ENCODE assay signal across 30 cellular contexts in genomic region chr12:3149505-3150307, GRCh38.
A peak's percentile ranks its signal among the peaks of the same experiment; 100 is the strongest.
DNase-seq lines count a peak whose midpoint lies in the region; ATAC-seq and TF ChIP-seq lines count a peak whose summit lies in the region.
"Had no signal": no experiment of that assay in that cellular context is flagged by ENCODE, and none has a peak within 500 bp of the region (broad histone marks: within the 10 kb centered on the region; RNA-seq: fewer than 3 reads in every experiment).

No MANE protein-coding gene starts in this region.

- TF ChIP-seq CTCF in GM23338 (conservative IDR thresholded peaks at IDR 0.05; ENCODE audit: low read depth in 2 of 2) (no peak), fibroblast of villous mesenchyme (IDR thresholded peaks at IDR 0.05; ENCODE audit: insufficient read depth, low read depth, low read length) (no peak)

- no peaks in the 10 kb centered on the region; the same call in 1 of the 2 replicates for H3K79me2 ChIP-seq in GM23338 (replicated peaks; ENCODE audit: insufficient read depth)

- H3K4me1 ChIP-seq in GM23338 (ENCODE audit: insufficient read depth) (peaks cover 46% of the 10 kb centered on the region), SJCRH30 (peaks cover 66% of the 10 kb centered on the region)
- H3K4me1 ChIP-seq: Caco-2 had no signal

- DNase-seq in GM23338 (ENCODE audit: low spot score), result no peak
- no peak for DNase-seq in SJCRH30
- DNase-seq in fibroblast of villous mesenchyme (ENCODE audit: low read depth), result peak; percentile 33
- DNase-seq in posterior vena cava (ENCODE audit: low spot score), result peak; percentile 50
- no peak for DNase-seq in ecto neural progenitor cell (ENCODE audit: low spot score)
- DNase-seq in NCI-H82 treated with DMSO at 0.1 percent for 48 hours (lab: John Stamatoyannopoulos, UW; ENCODE audit: unreplicated experiment), result no peak
- DNase-seq in AG08395 (ENCODE audit: low spot score), result no peak
- DNase-seq in DMS 273 treated with DMSO at 0.1 percent for 48 hours (lab: John Stamatoyannopoulos, UW), result no peak
- DNase-seq: activated B cell treated with CpG ODN at 0.5 μM for 24 hours; activated CD4-positive, alpha-beta T cell treated with anti-CD3 and anti-CD28 coated beads, Interleukin-2, amount 10 ng/mL, durations not matched to agents 7 days and 5 days; activated CD8-positive, alpha-beta memory T cell treated with anti-CD3 and anti-CD28 coated beads, Interleukin-2, amount 10 ng/mL, durations not matched to agents 7 days and 5 days; activated naive CD4-positive, alpha-beta T cell treated with Interleukin-2 at 50 U/mL for 16 hours; body of pancreas; C1 segment of cervical spinal cord; Caco-2; DMS79 treated with DMSO at 0.1 percent for 48 hours; GF-D8; GOT3; midbrain; naive thymus-derived CD4-positive, alpha-beta T cell; NCI-H1048; NCI-H1694; NCI-H446; NCI-H774; occipital lobe; stimulated activated CD4-positive, alpha-beta T cell treated with anti-CD3 and anti-CD28 coated beads, Interleukin-15, amount 100 ng/mL, for 24 hours; stimulated activated CD4-positive, alpha-beta T cell treated with anti-CD3 and anti-CD28 coated beads, Interleukin-4, amount 100 ng/mL, for 4 hours had no signal

- peaks cover 52% of the 10 kb centered on the region for H3K4me1 Mint-ChIP-seq in GM23338
- H3K4me1 Mint-ChIP-seq: activated B cell treated with CpG ODN at 0.5 μM for 24 hours; activated CD4-positive, alpha-beta T cell treated with anti-CD3 and anti-CD28 coated beads, Interleukin-2, amount 10 ng/mL, durations not matched to agents 7 days and 5 days; stimulated activated effector memory CD8-positive, alpha-beta T cell treated with anti-CD3 and anti-CD28 coated beads, Interleukin-12 subunit alpha, Interleukin-12 subunit beta, amount 100 ng/mL, for 72 hours had no signal

- H2AFZ ChIP-seq in GM23338, result no peak overlapping the region

- H3K4me3 Mint-ChIP-seq in GM23338, result no peak overlapping the region; the same call in 2 of the 3 replicates
- H3K4me3 Mint-ChIP-seq: activated B cell treated with CpG ODN at 0.5 μM for 24 hours; activated CD4-positive, alpha-beta T cell treated with anti-CD3 and anti-CD28 coated beads, Interleukin-2, amount 10 ng/mL, durations not matched to agents 7 days and 5 days; activated CD8-positive, alpha-beta memory T cell treated with anti-CD3 and anti-CD28 coated beads, Interleukin-2, amount 10 ng/mL, durations not matched to agents 7 days and 5 days; naive thymus-derived CD4-positive, alpha-beta T cell; stimulated activated effector memory CD8-positive, alpha-beta T cell treated with anti-CD3 and anti-CD28 coated beads, Interleukin-12 subunit alpha, Interleukin-12 subunit beta, amount 100 ng/mL, for 72 hours; type B pancreatic cell had no signal

- H3K27me3 ChIP-seq in GM23338 (ENCODE audit: insufficient read depth) (no peaks in the 10 kb centered on the region), SJCRH30 (no peaks in the 10 kb centered on the region)
- H3K27me3 ChIP-seq: body of pancreas had no signal

- 0 out of 2 replicates have a peak overlapping the region, but pooled peaks have one; percentile 61 for H3K4me2 ChIP-seq in GM23338

- intact Hi-C loops in posterior vena cava (cut with DNase I), result no loop called here

- no peaks in the 10 kb centered on the region; the same call in 2 of the 3 replicates for H3K36me3 Mint-ChIP-seq in GM23338 (ENCODE audit: low read depth)
- H3K36me3 Mint-ChIP-seq: activated CD8-positive, alpha-beta memory T cell treated with anti-CD3 and anti-CD28 coated beads, Interleukin-2, amount 10 ng/mL, durations not matched to agents 7 days and 5 days; naive thymus-derived CD4-positive, alpha-beta T cell; stimulated activated effector memory CD8-positive, alpha-beta T cell treated with anti-CD3 and anti-CD28 coated beads, Interleukin-12 subunit alpha, Interleukin-12 subunit beta, amount 100 ng/mL, for 72 hours had no signal

- H3K27ac ChIP-seq in GM23338 (ENCODE audit: low read depth), result no peak overlapping the region
- peak overlapping the region; percentile 96 for H3K27ac ChIP-seq in SJCRH30

- H3K9me3 Mint-ChIP-seq in GM23338, result no peaks in the 10 kb centered on the region; the same call in 2 of the 3 replicates
- H3K9me3 Mint-ChIP-seq: activated B cell treated with CpG ODN at 0.5 μM for 24 hours; activated CD4-positive, alpha-beta T cell treated with anti-CD3 and anti-CD28 coated beads, Interleukin-2, amount 10 ng/mL, durations not matched to agents 7 days and 5 days; naive thymus-derived CD4-positive, alpha-beta T cell; stimulated activated effector memory CD8-positive, alpha-beta T cell treated with anti-CD3 and anti-CD28 coated beads, Interleukin-12 subunit alpha, Interleukin-12 subunit beta, amount 100 ng/mL, for 72 hours; type B pancreatic cell had no signal

- no peaks in the 10 kb centered on the region for H3K9me2 ChIP-seq in GM23338 (ENCODE audit: insufficient read depth)

- no peak for ATAC-seq in GM23338
- ATAC-seq: activated CD8-positive, alpha-beta memory T cell treated with anti-CD3 and anti-CD28 coated beads, Interleukin-2, amount 10 ng/mL, durations not matched to agents 7 days and 5 days; body of pancreas; left lobe of liver; naive thymus-derived CD4-positive, alpha-beta T cell; stimulated activated effector memory CD8-positive, alpha-beta T cell treated with anti-CD3 and anti-CD28 coated beads, Interleukin-12 subunit alpha, Interleukin-12 subunit beta, amount 100 ng/mL, for 72 hours had no signal

- H3K36me3 ChIP-seq in GM23338 (ENCODE audit: insufficient read depth) (no peaks in the 10 kb centered on the region), SJCRH30 (no peaks in the 10 kb centered on the region)

- H4K20me1 ChIP-seq in GM23338 (replicated peaks; ENCODE audit: insufficient read depth), result no peaks in the 10 kb centered on the region; the same call in 1 of the 2 replicates

- no peaks in the 10 kb centered on the region for H3K9me3 ChIP-seq in SJCRH30 (replicated peaks)
- H3K9me3 ChIP-seq: body of pancreas, Caco-2 had no signal

- H3K27me3 Mint-ChIP-seq in GM23338 (ENCODE audit: insufficient read depth, low read depth, poor library complexity), result peaks cover 9% of the 10 kb centered on the region

- H3K4me3 ChIP-seq in GM23338 (no peak overlapping the region), SJCRH30 (peak overlapping the region; percentile 24), fibroblast of villous mesenchyme (ENCODE audit: low read depth, low read length) (no peak overlapping the region)
- H3K4me3 ChIP-seq: body of pancreas had no signal

- H3F3A ChIP-seq in GM23338 (replicated peaks; ENCODE audit: low read depth), result no peaks in the 10 kb centered on the region

- no peak overlapping the region for H3K27ac Mint-ChIP-seq in GM23338
- H3K27ac Mint-ChIP-seq: activated B cell treated with CpG ODN at 0.5 μM for 24 hours; activated CD4-positive, alpha-beta T cell treated with anti-CD3 and anti-CD28 coated beads, Interleukin-2, amount 10 ng/mL, durations not matched to agents 7 days and 5 days; activated CD8-positive, alpha-beta memory T cell treated with anti-CD3 and anti-CD28 coated beads, Interleukin-2, amount 10 ng/mL, durations not matched to agents 7 days and 5 days; naive thymus-derived CD4-positive, alpha-beta T cell; stimulated activated effector memory CD8-positive, alpha-beta T cell treated with anti-CD3 and anti-CD28 coated beads, Interleukin-12 subunit alpha, Interleukin-12 subunit beta, amount 100 ng/mL, for 72 hours had no signal

TF ChIP-seq in GM23338, 12 proteins besides CTCF, POLR2A, EP300 and RAD21 (continues in another document):
- TF ChIP-seq STAT1 (IDR thresholded peaks at IDR 0.05; ENCODE audit: unreplicated experiment) (no peak), NANOG (IDR thresholded peaks at IDR 0.05; ENCODE audit: borderline replicate concordance) (no peak), ETS1 (IDR thresholded peaks at IDR 0.05) (no peak), EZH2phosphoT487 (IDR thresholded peaks at IDR 0.05; ENCODE audit: unreplicated experiment) (no peak), CREB1 (CRISPR knock-in tag; IDR thresholded peaks at IDR 0.05; ENCODE audit: low read depth) (no peak), JUNB (IDR thresholded peaks at IDR 0.05; ENCODE audit: unreplicated experiment) (no peak), ZNF331 (CRISPR knock-in tag; IDR thresholded peaks at IDR 0.05; ENCODE audit: low read depth) (no peak), REST (IDR thresholded peaks at IDR 0.05; ENCODE audit: unreplicated experiment) (no peak), ZNF114 (CRISPR knock-in tag; IDR thresholded peaks at IDR 0.05) (no peak), POLR2AphosphoS5 (IDR thresholded peaks at IDR 0.05; ENCODE audit: low read depth) (no peak)

Comparison
In these comparisons a context has a peak if more than half of its experiments do, and no peak if none do; other contexts are left out.
1. DNase-seq: peak in fibroblast of villous mesenchyme (single experiment) and posterior vena cava (single experiment); none in GM23338 (single experiment), SJCRH30 (0 of 2), ecto neural progenitor cell (single experiment), NCI-H82 treated with DMSO at 0.1 percent for 48 hours (single experiment), AG08395 (single experiment) and DMS 273 treated with DMSO at 0.1 percent for 48 hours (single experiment).